ENCODE assay signal across 14 cellular contexts in genomic region chr1:111274653-111275052, GRCh38. TPM values are rescaled to one million over a fixed set of nuclear protein-coding genes. Genes with fewer than 3 reads are reported as not detected.
DNase-seq lines count a peak whose midpoint lies in the region; ATAC-seq, FAIRE-seq and TF ChIP-seq lines count a peak whose summit lies in the region.
"Had no signal": no experiment of that assay in that cellular context is flagged by ENCODE, and none has a peak within 500 bp of the region (broad histone marks: within the 10 kb centered on the region; RNA-seq: fewer than 3 reads in every experiment).

No MANE protein-coding gene starts in this region.

- no peak overlapping the region for H3K4me3 Mint-ChIP-seq in T-helper 2 cell treated with Interferon-gamma antibody and Interleukin-4, amounts not matched to agents 5 μg/mL and 100 μg/mL, for 36 hours
- H3K4me3 Mint-ChIP-seq: type B pancreatic cell had no signal

- H3K9me3 Mint-ChIP-seq in T-helper 2 cell treated with Interferon-gamma antibody and Interleukin-4, amounts not matched to agents 5 μg/mL and 100 μg/mL, for 36 hours: no peaks in the 10 kb centered on the region
- H3K9me3 Mint-ChIP-seq: type B pancreatic cell had no signal

- no peaks in the 10 kb centered on the region for H3K36me3 ChIP-seq in lung (ENCODE audit: control insufficient read depth in 2 of 2, insufficient read depth in 2 of 2, low read length in 2 of 2)
- H3K36me3 ChIP-seq: ovary had no signal

- no peak overlapping the region for H3K27ac Mint-ChIP-seq in T-helper 2 cell treated with Interferon-gamma antibody and Interleukin-4, amounts not matched to agents 5 μg/mL and 100 μg/mL, for 36 hours
- H3K27ac Mint-ChIP-seq: type B pancreatic cell had no signal

- WGBS in lung, 2 donors: 84 to 92% methylated on average over 4 of the region's 4 CpGs

- H3K27me3 Mint-ChIP-seq in T-helper 2 cell treated with Interferon-gamma antibody and Interleukin-4, amounts not matched to agents 5 μg/mL and 100 μg/mL, for 36 hours (ENCODE audit: low read depth): peaks cover 30% of the 10 kb centered on the region
- H3K27me3 Mint-ChIP-seq: type B pancreatic cell had no signal

- peaks cover 0 to 3% of the 10 kb centered on the region in 2 donors for H3K4me1 ChIP-seq in lung (ENCODE audit: control insufficient read depth in 2 of 2, insufficient read depth in 2 of 2, low read length in 2 of 2)

- peaks cover 0 to 5% of the 10 kb centered on the region in 2 donors for H3K9me3 ChIP-seq in lung (ENCODE audit: control insufficient read depth in 2 of 2, insufficient read depth in 1 of 2, low read length in 1 of 2)
- H3K9me3 ChIP-seq: ovary had no signal

- DNase-seq in GM12864 (ENCODE audit: low read depth) (peak; percentile 5), H54 (ENCODE audit: insufficient read length, low spot score) (no peak), lung (ENCODE audit: low spot score) (no peak), Ammon's horn (ENCODE audit: low spot score) (no peak), NCI-H2107 (lab: John Stamatoyannopoulos, UW) (no peak)
- peak; percentile 8 for DNase-seq in T-helper 2 cell treated with Interferon-gamma antibody and Interleukin-4, amounts not matched to agents 5 μg/mL and 100 μg/mL, for 36 hours (ENCODE audit: low spot score)
- DNase-seq: cerebellar nuclear complex, DMS79 treated with DMSO at 0.1 percent for 48 hours had no signal

- H3K27me3 ChIP-seq in lung (ENCODE audit: control insufficient read depth, insufficient read depth): no peaks in the 10 kb centered on the region
- H3K27me3 ChIP-seq: ovary had no signal

- peak; percentile 53 for FAIRE-seq in H54 (lab: Jason Lieb, UNC)
- FAIRE-seq: frontal cortex, K562 had no signal

- TF ChIP-seq CTCF in GM12864 (IDR thresholded peaks at IDR 0.05; ENCODE audit: low read depth, low read length, missing control alignments) (no peak), lung (IDR thresholded peaks at IDR 0.05; ENCODE audit: control extremely low read depth, extremely low read depth) (no peak)

- H3K4me3 ChIP-seq in GM12864 (ENCODE audit: low read depth, low read length): no peak overlapping the region; the same call in 1 of the 2 replicates
- no peak overlapping the region for H3K4me3 ChIP-seq in lung
- H3K4me3 ChIP-seq: K562, ovary had no signal

- ATAC-seq in lung (ENCODE audit: insufficient read depth, low FRiP score) (peak; percentile 31), HG03354 (IDR thresholded peaks at IDR 0.05; ENCODE audit: poor library complexity, severe bottlenecking, unreplicated experiment) (no peak)
- ATAC-seq: K562, left lobe of liver had no signal

- no peak for TF ChIP-seq POLR2A in H54 (IDR thresholded peaks at IDR 0.05; ENCODE audit: low read depth, low read length)

- H3K27ac ChIP-seq in lung (ENCODE audit: low read depth in 1 of 2, low read length in 1 of 2): no peak overlapping the region
- H3K27ac ChIP-seq: ovary had no signal

- H3K36me3 Mint-ChIP-seq in T-helper 2 cell treated with Interferon-gamma antibody and Interleukin-4, amounts not matched to agents 5 μg/mL and 100 μg/mL, for 36 hours (ENCODE audit: low read depth): no peaks in the 10 kb centered on the region
- H3K36me3 Mint-ChIP-seq: type B pancreatic cell had no signal

- H3K4me1 Mint-ChIP-seq in T-helper 2 cell treated with Interferon-gamma antibody and Interleukin-4, amounts not matched to agents 5 μg/mL and 100 μg/mL, for 36 hours (ENCODE audit: low read depth): peaks cover 5% of the 10 kb centered on the region

RNA-seq across cellular contexts. Expression of gene CHIA, which starts 16.0 kb away (rescaled TPM):
- 10 to 100 TPM in 1 of 2 donors, 1 to 10 TPM in 1; 2.2 to 11.4 TPM for total RNA-seq in lung
- polyA plus RNA-seq in lung: 1 to 10 TPM in 1 of 2 donors, under 1 TPM in 1; 0.47 to 2.6 TPM
- total RNA-seq: frontal cortex, K562, ovary had no signal
- polyA plus RNA-seq: K562 had no signal

RNA-seq across cellular contexts. Expression of gene CHI3L2, which starts 47.1 kb away (rescaled TPM):
- 100 to 1,000 TPM in 1 of 2 donors, 10 to 100 TPM in 1; 30.1 to 298 TPM for total RNA-seq in lung
- polyA plus RNA-seq in lung: 100 to 1,000 TPM in 1 of 2 donors, 10 to 100 TPM in 1; 75.6 to 206 TPM

Comparison
In these comparisons a context has a peak if more than half of its experiments do, and no peak if none do; other contexts are left out.
1. DNase-seq: peak in GM12864 (single experiment) and T-helper 2 cell treated with Interferon-gamma antibody and Interleukin-4, amounts not matched to agents 5 μg/mL and 100 μg/mL, for 36 hours (single experiment); none in H54 (single experiment), lung (single experiment), Ammon's horn (single experiment) and NCI-H2107 (single experiment).